In genomic region chr22:41656515-41656914, GRCh38 we compare ENCODE assay signal across 19 cellular contexts. TPM values are rescaled to one million over a fixed set of nuclear protein-coding genes. Genes with fewer than 3 reads are reported as not detected.
DNase-seq lines count a peak whose midpoint lies in the region; ATAC-seq, FAIRE-seq and TF ChIP-seq lines count a peak whose summit lies in the region.
"Had no signal": no experiment of that assay in that cellular context is flagged by ENCODE, and none has a peak within 500 bp of the region (broad histone marks: within the 10 kb centered on the region; RNA-seq: fewer than 3 reads in every experiment).

No MANE protein-coding gene starts in this region.

- H3K36me3 Mint-ChIP-seq in Caco-2 (ENCODE audit: insufficient read depth, unreplicated experiment): peaks cover 100% of the 10 kb centered on the region

- no peak overlapping the region for H3K9ac ChIP-seq in K562 (ENCODE audit: insufficient read depth in 1 of 2, low read depth in 2 of 2, low read length in 2 of 2)

- TF ChIP-seq RAD21 in K562 (CRISPR knock-in tag; conservative IDR thresholded peaks at IDR 0.05 in 1 of 2, IDR thresholded peaks at IDR 0.05 in 1 of 2): no peak

- in situ Hi-C loops in K562 (cut with MboI): no loop called here

- H3K36me3 ChIP-seq in A673 (ENCODE audit: insufficient read depth, low read length, poor library complexity, severe bottlenecking) (peaks cover 94% of the 10 kb centered on the region), K562 (ENCODE audit: control insufficient read depth, insufficient read depth, low read length) (peaks cover 90% of the 10 kb centered on the region), Caco-2 (ENCODE audit: control insufficient read depth, insufficient read depth, low read length) (peaks cover 5% of the 10 kb centered on the region; the same call in 1 of the 2 replicates)

- H3K27ac ChIP-seq in A673 (ENCODE audit: low read depth, low read length, poor library complexity, severe bottlenecking) (peak overlapping the region; percentile 81), K562 (ENCODE audit: extremely low read depth, low read depth, low read length) (no peak overlapping the region)
- H3K27ac ChIP-seq: SJCRH30 had no signal

- no peaks in the 10 kb centered on the region for H3K9me1 ChIP-seq in K562 (ENCODE audit: control insufficient read depth, insufficient read depth, low read length)

- no peak for FAIRE-seq in K562 (lab: Jason Lieb, UNC)

- H3K27me3 Mint-ChIP-seq in Caco-2 (ENCODE audit: insufficient read depth, unreplicated experiment): no peaks in the 10 kb centered on the region

- H3K27me3 ChIP-seq in A673 (replicated peaks; ENCODE audit: insufficient read depth, low read depth, low read length, poor library complexity) (no peaks in the 10 kb centered on the region), K562 (ENCODE audit: control insufficient read depth in 2 of 2, insufficient read depth in 2 of 2, low read length in 2 of 2) (no peaks in the 10 kb centered on the region), Caco-2 (replicated peaks; ENCODE audit: control insufficient read depth, insufficient read depth, low read length) (no peaks in the 10 kb centered on the region)
- H3K27me3 ChIP-seq: SJCRH30 had no signal

- no peaks in the 10 kb centered on the region for H3K79me2 ChIP-seq in K562 (ENCODE audit: control insufficient read depth, insufficient read depth, low read length)

- H3K9me3 ChIP-seq in A673 (ENCODE audit: low read depth, low read length, poor library complexity, severe bottlenecking) (no peaks in the 10 kb centered on the region), K562 (replicated peaks; ENCODE audit: control insufficient read depth, insufficient read depth, low read depth, low read length) (no peaks in the 10 kb centered on the region), Caco-2 (no peaks in the 10 kb centered on the region)
- H3K9me3 ChIP-seq: SJCRH30 had no signal

- intact Hi-C loops in A673 (cut with micrococcal nuclease; ENCODE audit: unreplicated experiment): no loop called here
- intact Hi-C loops in K562 (cut with micrococcal nuclease): no loop called here
- intact Hi-C loops in Caco-2 (cut with micrococcal nuclease; ENCODE audit: unreplicated experiment): no loop called here

- ATAC-seq in K562 (no peak), HG02885 (IDR thresholded peaks at IDR 0.05; ENCODE audit: poor library complexity, unreplicated experiment) (no peak)
- ATAC-seq: CD8-positive, alpha-beta T cell had no signal

- peaks cover 15% of the 10 kb centered on the region for H3K4me1 ChIP-seq in A673 (ENCODE audit: insufficient read depth, low read length, poor library complexity, severe bottlenecking)
- H3K4me1 ChIP-seq in K562 (replicated peaks in 1 of 2; ENCODE audit: control insufficient read depth in 2 of 2, insufficient read depth in 2 of 2, low read length in 2 of 2): no peaks in the 10 kb centered on the region
- no peaks in the 10 kb centered on the region for H3K4me1 ChIP-seq in Caco-2
- H3K4me1 ChIP-seq: SJCRH30 had no signal

- H4K20me1 ChIP-seq in K562 (replicated peaks; ENCODE audit: control insufficient read depth, insufficient read depth, low read length): no peaks in the 10 kb centered on the region

- POLR2A ChIA-PET in A673 (lab: Charles Lee; ENCODE audit: low non-redundant PET): no interaction called here
- POLR2A ChIA-PET in K562 (lab: Yijun Ruan, JAX): interaction anchor here (0.6 to 1.1 kb wide), 2 partner anchors 10 to 113 kb away, joined by 3 to 4 read pairs; no protein-coding TSS in a partner anchor
- POLR2A ChIA-PET in Caco-2 (lab: Charles Lee): interaction anchor here (0.6 kb wide), 2 partner anchors 127 to 433 kb away, joined by 3 to 7 read pairs; no protein-coding TSS in a partner anchor

- CTCF ChIA-PET in A673 (lab: Charles Lee): interaction anchor here (1.0 kb wide), 1 partner anchor 10 kb away, joined by 3 read pairs; no protein-coding TSS in a partner anchor
- CTCF ChIA-PET in K562 (lab: Yijun Ruan, JAX; ENCODE audit: low intra/inter-chr PET ratio): no interaction called here
- CTCF ChIA-PET in Caco-2 (lab: Charles Lee): no interaction called here

- H3K4me2 ChIP-seq in K562 (ENCODE audit: insufficient read depth, low read length): no peak overlapping the region

- H3K27ac Mint-ChIP-seq in Caco-2 (ENCODE audit: unreplicated experiment): no peak overlapping the region
- H3K27ac Mint-ChIP-seq: CD8-positive, alpha-beta T cell had no signal

- TF ChIP-seq EP300 in K562 (IDR thresholded peaks at IDR 0.05; ENCODE audit: low read length): no peak

- no peak for TF ChIP-seq POLR2A in K562 (conservative IDR thresholded peaks at IDR 0.05)

- TF ChIP-seq CTCF in A673 (conservative IDR thresholded peaks at IDR 0.05; ENCODE audit: low read depth, low read length) (no peak), K562 (IDR thresholded peaks at IDR 0.05 in 2 of 3, conservative IDR thresholded peaks at IDR 0.05 in 1 of 3; ENCODE audit: insufficient read depth in 2 of 3, low read depth in 1 of 3, low read length in 3 of 3) (no peak), Caco-2 (IDR thresholded peaks at IDR 0.05; ENCODE audit: insufficient read depth in 1 of 2, low read depth in 1 of 2, low read length in 1 of 2, severe bottlenecking in 1 of 2, unreplicated experiment in 1 of 2) (no peak)

- H3K9me3 Mint-ChIP-seq in Caco-2 (ENCODE audit: unreplicated experiment): no peaks in the 10 kb centered on the region
- H3K9me3 Mint-ChIP-seq: CD8-positive, alpha-beta T cell had no signal

- H2AFZ ChIP-seq in K562 (ENCODE audit: low read depth, low read length): no peak overlapping the region

- BruUV-seq in A673 (replicated peaks; lab: Mats Ljungman, UMichigan) (no TSS peak), K562 (replicated peaks; lab: Mats Ljungman, UMichigan) (no TSS peak), Caco-2 (replicated peaks; lab: Mats Ljungman, UMichigan) (no TSS peak)

- H3K4me3 ChIP-seq in A673 (ENCODE audit: low read depth, low read length, poor library complexity, severe bottlenecking) (no peak overlapping the region), K562 (no peak overlapping the region), Caco-2 (ENCODE audit: low read depth, low read length) (no peak overlapping the region)
- H3K4me3 ChIP-seq: SJCRH30 had no signal

- WGBS in K562 (ENCODE audit: insufficient coverage, low coverage, missing lambda C conversion rate): 70% methylated on average over 5 of the region's 5 CpGs

- no peaks in the 10 kb centered on the region for H3K4me1 Mint-ChIP-seq in Caco-2 (ENCODE audit: low read depth, unreplicated experiment)

- DNase-seq in A673 (ENCODE audit: low spot score): peak; percentile 65
- DNase-seq in D341Med (ENCODE audit: low spot score): peak; percentile 37
- DNase-seq in K562 (ENCODE audit: extremely low read depth in 1 of 4, low spot score in 3 of 4): peak in 2 of 4 experiments; percentile 21 to 30
- peak; percentile 54 for DNase-seq in left kidney (ENCODE audit: low read depth, low spot score)
- no peak for DNase-seq in stimulated activated CD4-positive, alpha-beta T cell treated with anti-CD3 and anti-CD28 coated beads, Interleukin-15, amount 100 ng/mL, for 24 hours
- no peak for DNase-seq in Caco-2
- DNase-seq in NCI-H1105 treated with DMSO at 0.1 percent for 48 hours (lab: John Stamatoyannopoulos, UW): no peak
- DNase-seq: CD8-positive, alpha-beta T cell; GF-D8; GOT3; Karpas-422; NCI-H2029; NCI-H345; NCI-H526 treated with DMSO at 0.1 percent for 48 hours; NK-92 treated with Interleukin-12 subunit alpha and Interleukin-12 subunit beta, amount 100 ng/mL, for 24 hours; OCI-M1; RPMI8226; SJCRH30 had no signal

- H3K4me3 Mint-ChIP-seq in Caco-2 (ENCODE audit: unreplicated experiment): no peak overlapping the region
- H3K4me3 Mint-ChIP-seq: CD8-positive, alpha-beta T cell had no signal

RNA-seq across cellular contexts. Expression of gene SNU13, which starts 32.2 kb away (rescaled TPM):
- 216 and 223 TPM in 2 replicates for total RNA-seq in A673 (2021)
- 64.9 and 85.4 TPM in 2 replicates for total RNA-seq in K562 (2011; cell fraction: chromatin; rRNA removed; ENCODE audit: low replicate concordance)
- 65.5 and 66.1 TPM in 2 replicates for total RNA-seq in K562 (2011; cell fraction: nucleolus; rRNA removed)
- 94.7 and 101 TPM in 2 replicates for total RNA-seq in K562 (2011; cell fraction: nucleoplasm; rRNA removed)
- 193 and 196 TPM in 2 replicates for total RNA-seq in K562 (2014; rRNA removed)
- total RNA-seq in K562 (2014; rRNA removed; fragmentation: Illumina TruSeq; extraction: Trizol): 147 and 185 TPM in 2 replicates
- total RNA-seq in K562 (2015; rRNA removed; fragmentation: Illumina TruSeq; extraction: Trizol): 179 and 193 TPM in 2 replicates
- 279 and 283 TPM in 2 replicates for total RNA-seq in K562 (2021)
- polyA plus RNA-seq in K562 (2011; rRNA removed): 243 and 271 TPM in 2 replicates
- polyA plus RNA-seq in K562 (2011; cell fraction: cytosol; rRNA removed): 304 and 417 TPM in 2 replicates
- polyA plus RNA-seq in K562 (2011; cell fraction: nucleus; rRNA removed): 108 and 115 TPM in 2 replicates
- 157 and 244 TPM in 2 replicates for polyA plus RNA-seq in K562 (2012)
- polyA plus RNA-seq in K562 (2014; fragmentation: Illumina TruSeq; extraction: Trizol): 294 and 334 TPM in 2 replicates
- polyA plus RNA-seq in K562 (2014; fragmentation: Nextera tagmentation; extraction: Ambion mirVana): 100 to 1,000 TPM; 884 to 981 TPM
- polyA plus RNA-seq in K562 (2014; rRNA removed): 286 and 317 TPM in 2 replicates
- 136 and 166 TPM in 2 replicates for polyA minus RNA-seq in K562 (2011; rRNA and poly(A)+ RNA removed)
- polyA minus RNA-seq in K562 (2011; cell fraction: cytosol; rRNA and poly(A)+ RNA removed): 93.1 and 107 TPM in 2 replicates
- 23.7 and 30.3 TPM in 2 replicates for polyA minus RNA-seq in K562 (2011; cell fraction: nucleus; rRNA and poly(A)+ RNA removed)
- 172 and 187 TPM in 2 replicates for total RNA-seq in Caco-2 (2022)

RNA-seq across cellular contexts. Expression of gene XRCC6, which starts 35.4 kb away (rescaled TPM):
- total RNA-seq in A673 (2021): 545 and 558 TPM in 2 replicates
- 36.9 and 42.4 TPM in 2 replicates for total RNA-seq in K562 (2011; cell fraction: chromatin; rRNA removed; ENCODE audit: low replicate concordance)
- total RNA-seq in K562 (2011; cell fraction: nucleolus; rRNA removed): 36.5 and 41.2 TPM in 2 replicates
- total RNA-seq in K562 (2011; cell fraction: nucleoplasm; rRNA removed): 42.1 and 47.8 TPM in 2 replicates
- 318 and 324 TPM in 2 replicates for total RNA-seq in K562 (2014; rRNA removed)
- total RNA-seq in K562 (2014; rRNA removed; fragmentation: Illumina TruSeq; extraction: Trizol): 343 and 371 TPM in 2 replicates
- total RNA-seq in K562 (2015; rRNA removed; fragmentation: Illumina TruSeq; extraction: Trizol): 335 and 337 TPM in 2 replicates
- total RNA-seq in K562 (2021): 294 and 302 TPM in 2 replicates
- 151 and 241 TPM in 2 replicates for polyA plus RNA-seq in K562 (2011; rRNA removed)
- polyA plus RNA-seq in K562 (2011; cell fraction: cytosol; rRNA removed): 101 and 133 TPM in 2 replicates
- 58.3 and 58.5 TPM in 2 replicates for polyA plus RNA-seq in K562 (2011; cell fraction: nucleus; rRNA removed)
- polyA plus RNA-seq in K562 (2012): 238 and 407 TPM in 2 replicates
- polyA plus RNA-seq in K562 (2014; fragmentation: Illumina TruSeq; extraction: Trizol): 359 and 381 TPM in 2 replicates
- 100 to 1,000 TPM; 151 to 440 TPM for polyA plus RNA-seq in K562 (2014; fragmentation: Nextera tagmentation; extraction: Ambion mirVana)
- polyA plus RNA-seq in K562 (2014; rRNA removed): 295 and 313 TPM in 2 replicates
- 165 and 175 TPM in 2 replicates for polyA minus RNA-seq in K562 (2011; rRNA and poly(A)+ RNA removed)
- 90.9 and 97.9 TPM in 2 replicates for polyA minus RNA-seq in K562 (2011; cell fraction: cytosol; rRNA and poly(A)+ RNA removed)
- 10.4 and 24.2 TPM in 2 replicates for polyA minus RNA-seq in K562 (2011; cell fraction: nucleus; rRNA and poly(A)+ RNA removed)
- 413 and 414 TPM in 2 replicates for total RNA-seq in Caco-2 (2022)

RNA-seq across cellular contexts. Expression of gene DESI1, which starts 35.7 kb away (rescaled TPM):
- 44.0 and 47.6 TPM in 2 replicates for total RNA-seq in A673 (2021)
- total RNA-seq in K562 (2011; cell fraction: chromatin; rRNA removed; ENCODE audit: low replicate concordance): 80.8 and 138 TPM in 2 replicates
- total RNA-seq in K562 (2011; cell fraction: nucleolus; rRNA removed): 66.0 and 67.4 TPM in 2 replicates
- 89.7 and 137 TPM in 2 replicates for total RNA-seq in K562 (2011; cell fraction: nucleoplasm; rRNA removed)
- 19.7 and 30.9 TPM in 2 replicates for total RNA-seq in K562 (2014; rRNA removed)
- total RNA-seq in K562 (2014; rRNA removed; fragmentation: Illumina TruSeq; extraction: Trizol): 29.8 and 29.9 TPM in 2 replicates
- total RNA-seq in K562 (2015; rRNA removed; fragmentation: Illumina TruSeq; extraction: Trizol): 27.9 and 30.7 TPM in 2 replicates
- total RNA-seq in K562 (2021): 36.2 and 36.5 TPM in 2 replicates
- 38.7 and 40.1 TPM in 2 replicates for polyA plus RNA-seq in K562 (2011; rRNA removed)
- 35.9 and 47.9 TPM in 2 replicates for polyA plus RNA-seq in K562 (2011; cell fraction: cytosol; rRNA removed)
- polyA plus RNA-seq in K562 (2011; cell fraction: nucleus; rRNA removed): 68.9 and 92.7 TPM in 2 replicates
- 22.7 and 24.3 TPM in 2 replicates for polyA plus RNA-seq in K562 (2012)
- 42.3 and 45.9 TPM in 2 replicates for polyA plus RNA-seq in K562 (2014; fragmentation: Illumina TruSeq; extraction: Trizol)
- 1 to 10 TPM; 7.2 to 7.8 TPM for polyA plus RNA-seq in K562 (2014; fragmentation: Nextera tagmentation; extraction: Ambion mirVana)
- 29.3 and 29.4 TPM in 2 replicates for polyA plus RNA-seq in K562 (2014; rRNA removed)
- polyA minus RNA-seq in K562 (2011; rRNA and poly(A)+ RNA removed): 35.0 and 47.4 TPM in 2 replicates
- 21.1 and 26.5 TPM in 2 replicates for polyA minus RNA-seq in K562 (2011; cell fraction: cytosol; rRNA and poly(A)+ RNA removed)
- 16.2 and 21.8 TPM in 2 replicates for polyA minus RNA-seq in K562 (2011; cell fraction: nucleus; rRNA and poly(A)+ RNA removed)
- 38.2 and 38.9 TPM in 2 replicates for total RNA-seq in Caco-2 (2022)

RNA-seq across cellular contexts. Expression of gene MEI1, which starts 42.8 kb away (rescaled TPM):
- total RNA-seq in A673 (2021) (0.09 and 0.24 TPM in 2 replicates), K562 (2014; rRNA removed) (0.18 TPM in 1 of 2 replicates, not detected in the other), K562 (2014; rRNA removed; fragmentation: Illumina TruSeq; extraction: Trizol) (not detected in 2 replicates), K562 (2015; rRNA removed; fragmentation: Illumina TruSeq; extraction: Trizol) (0.75 TPM in 1 of 2 replicates, not detected in the other), K562 (2021) (0.31 and 0.47 TPM in 2 replicates), Caco-2 (2022) (not detected in 2 replicates)
- 0.48 TPM in 1 of 2 replicates, not detected in the other for total RNA-seq in K562 (2011; cell fraction: chromatin; rRNA removed; ENCODE audit: low replicate concordance)
- total RNA-seq in K562 (2011; cell fraction: nucleolus; rRNA removed): 0.39 TPM in 1 of 2 replicates, not detected in the other
- total RNA-seq in K562 (2011; cell fraction: nucleoplasm; rRNA removed): 1.6 TPM in 1 of 2 replicates, not detected in the other
- polyA plus RNA-seq in K562 (2011; rRNA removed) (0.33 and 0.61 TPM in 2 replicates), K562 (2014; fragmentation: Illumina TruSeq; extraction: Trizol) (0.16 and 0.17 TPM in 2 replicates), K562 (2014; fragmentation: Nextera tagmentation; extraction: Ambion mirVana) (under 1 TPM; 0.08 to 0.18 TPM), K562 (2014; rRNA removed) (0.15 and 0.68 TPM in 2 replicates)
- 0.73 and 2.2 TPM in 2 replicates for polyA plus RNA-seq in K562 (2011; cell fraction: cytosol; rRNA removed)
- 0.81 and 1.1 TPM in 2 replicates for polyA plus RNA-seq in K562 (2011; cell fraction: nucleus; rRNA removed)
- polyA plus RNA-seq in K562 (2012): 0.66 and 1.2 TPM in 2 replicates
- 0.25 and 0.27 TPM in 2 replicates for polyA minus RNA-seq in K562 (2011; rRNA and poly(A)+ RNA removed)
- not detected in 2 replicates for polyA minus RNA-seq in K562 (2011; cell fraction: cytosol; rRNA and poly(A)+ RNA removed)
- polyA minus RNA-seq in K562 (2011; cell fraction: nucleus; rRNA and poly(A)+ RNA removed): 0.40 and 1.2 TPM in 2 replicates
- total RNA-seq: SJCRH30 had no signal

Comparison
In these comparisons a context has a peak if more than half of its experiments do, and no peak if none do; other contexts are left out.
1. DNase-seq: peak in A673 (single experiment), D341Med (single experiment) and left kidney (single experiment); none in stimulated activated CD4-positive, alpha-beta T cell treated with anti-CD3 and anti-CD28 coated beads, Interleukin-15, amount 100 ng/mL, for 24 hours (single experiment), Caco-2 (0 of 2) and NCI-H1105 treated with DMSO at 0.1 percent for 48 hours (single experiment).